ENCODE assay signal across 8 cellular contexts in the genomic region with DNA sequence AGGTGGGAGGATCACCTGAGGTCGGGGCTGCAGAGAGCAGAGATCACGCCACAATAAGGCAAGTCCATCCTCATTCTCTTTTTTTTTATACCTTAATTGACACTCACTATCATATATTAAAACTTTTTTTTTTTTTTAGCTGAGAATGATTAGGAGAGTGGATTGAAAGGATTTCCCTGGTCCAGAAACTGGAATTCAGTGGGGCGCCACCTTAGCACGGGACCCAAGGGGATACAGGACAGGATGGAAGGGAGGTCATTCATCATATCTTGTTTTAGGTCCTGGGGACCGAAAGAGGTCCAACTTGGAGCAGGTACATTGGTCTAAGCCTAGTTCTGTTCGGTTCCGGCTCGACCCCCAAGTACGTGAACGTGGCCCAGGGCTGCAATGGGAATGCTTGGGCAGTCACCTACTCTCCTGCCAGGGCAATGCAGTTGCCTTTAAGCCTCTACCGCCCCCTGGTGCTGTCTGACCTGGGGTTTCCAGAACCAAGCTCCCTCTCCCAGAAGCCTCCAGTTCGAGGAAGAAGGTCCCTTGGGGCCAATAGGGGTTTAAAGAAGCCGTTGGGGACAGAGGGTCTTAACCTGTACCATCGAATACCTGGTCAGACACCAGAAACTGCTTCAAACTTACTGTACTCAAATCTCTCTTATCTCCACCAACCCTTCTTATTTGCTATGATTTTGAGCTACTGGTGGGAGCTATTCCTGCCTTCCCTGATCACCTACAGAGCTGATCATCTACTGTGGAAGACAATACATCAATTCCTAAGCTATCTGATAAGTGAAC. TPM values are rescaled to one million over a fixed set of nuclear protein-coding genes. Genes with fewer than 3 reads are reported as not detected.
A peak's percentile ranks its signal among the peaks of the same experiment; 100 is the strongest.
DNase-seq lines count a peak whose midpoint lies in the region; ATAC-seq and TF ChIP-seq lines count a peak whose summit lies in the region.

No MANE protein-coding gene starts in this region.

- H3K9me3 Mint-ChIP-seq in HFFc6, result peaks cover 8% of the 10 kb centered on the region
- peaks cover 2% of the 10 kb centered on the region for H3K9me3 Mint-ChIP-seq in activated naive CD8-positive, alpha-beta T cell treated with anti-CD3 and anti-CD28 coated beads, Interleukin-2, amount 10 ng/mL, durations not matched to agents 7 days and 5 days

- DNase-seq in HFFc6 (peak; percentile 66), hepatic stellate cell (ENCODE audit: low spot score) (peak; percentile 79)
- DNase-seq in activated naive CD8-positive, alpha-beta T cell treated with anti-CD3 and anti-CD28 coated beads, Interleukin-2, amount 10 ng/mL, durations not matched to agents 7 days and 5 days, result peak; percentile 67
- DNase-seq in stimulated activated CD4-positive, alpha-beta T cell treated with anti-CD3 and anti-CD28 coated beads, Interleukin-4, amount 100 ng/mL, for 24 hours, result peak; percentile 63

- no peak overlapping the region for H3K27ac Mint-ChIP-seq in HFFc6
- no peak overlapping the region for H3K27ac Mint-ChIP-seq in activated naive CD8-positive, alpha-beta T cell treated with anti-CD3 and anti-CD28 coated beads, Interleukin-2, amount 10 ng/mL, durations not matched to agents 7 days and 5 days

- no peak overlapping the region for H3K27ac ChIP-seq in C4-2B

- no peaks in the 10 kb centered on the region; the same call in none of the 2 replicates for H3K27me3 Mint-ChIP-seq in HFFc6 (ENCODE audit: insufficient read depth)
- H3K27me3 Mint-ChIP-seq in activated naive CD8-positive, alpha-beta T cell treated with anti-CD3 and anti-CD28 coated beads, Interleukin-2, amount 10 ng/mL, durations not matched to agents 7 days and 5 days, result peaks cover 17% of the 10 kb centered on the region

- peaks cover 2% of the 10 kb centered on the region for H3K4me1 Mint-ChIP-seq in HFFc6 (ENCODE audit: low read depth)
- no peaks in the 10 kb centered on the region for H3K4me1 Mint-ChIP-seq in activated naive CD8-positive, alpha-beta T cell treated with anti-CD3 and anti-CD28 coated beads, Interleukin-2, amount 10 ng/mL, durations not matched to agents 7 days and 5 days

- no peak overlapping the region for H3K4me3 Mint-ChIP-seq in HFFc6
- H3K4me3 Mint-ChIP-seq in activated naive CD8-positive, alpha-beta T cell treated with anti-CD3 and anti-CD28 coated beads, Interleukin-2, amount 10 ng/mL, durations not matched to agents 7 days and 5 days, result no peak overlapping the region

- H3K36me3 Mint-ChIP-seq in HFFc6 (ENCODE audit: low read depth), result no peaks in the 10 kb centered on the region
- no peaks in the 10 kb centered on the region for H3K36me3 Mint-ChIP-seq in activated naive CD8-positive, alpha-beta T cell treated with anti-CD3 and anti-CD28 coated beads, Interleukin-2, amount 10 ng/mL, durations not matched to agents 7 days and 5 days

- POLR2A ChIA-PET in activated naive CD8-positive, alpha-beta T cell treated with anti-CD3 and anti-CD28 coated beads, Interleukin-2, amount 10 ng/mL, durations not matched to agents 7 days and 5 days (lab: Charles Lee), result interaction anchor here (1.9 kb wide), 1 partner anchor 19 kb away, joined by 6 read pairs; a partner anchor contains a TSS

- 0 out of 2 replicates have a peak, but pooled peaks have one; percentile 14 for TF ChIP-seq POLR2A in Raji (IDR thresholded peaks at IDR 0.05; ENCODE audit: insufficient read depth, low read depth, low read length)

- TF ChIP-seq CTCF in C4-2B (conservative IDR thresholded peaks at IDR 0.05), result peak; percentile 50
- TF ChIP-seq CTCF in HFFc6 (IDR thresholded peaks at IDR 0.05), result peak; percentile 81

- peak; percentile 70 for ATAC-seq in activated naive CD8-positive, alpha-beta T cell treated with anti-CD3 and anti-CD28 coated beads, Interleukin-2, amount 10 ng/mL, durations not matched to agents 7 days and 5 days (ENCODE audit: low read depth)
- ATAC-seq in GM21360 (IDR thresholded peaks at IDR 0.05; ENCODE audit: unreplicated experiment), result no peak
- ATAC-seq in GM19351 (IDR thresholded peaks at IDR 0.05; ENCODE audit: unreplicated experiment), result no peak

RNA-seq across cellular contexts. Expression of a gene that starts 19.9 kb away (rescaled TPM):
- 10 to 100 TPM; 23.4 to 30.0 (median 27.1) TPM for total RNA-seq in HFFc6 (2021; fragmentation: NEBNext Ultra II Directional; extraction: Animal tissue kit (Norgen Biotek cat#: 25700))
- total RNA-seq in activated naive CD8-positive, alpha-beta T cell treated with anti-CD3 and anti-CD28 coated beads, Interleukin-2, amount 10 ng/mL, durations not matched to agents 7 days and 5 days, result 10 to 100 TPM; 56.8 to 57.6 TPM

RNA-seq across cellular contexts. Expression of a gene that starts 34.2 kb away (rescaled TPM):
- 100 to 1,000 TPM in 1 of 6 experiments, 10 to 100 TPM in 5; 76.4 to 103 (median 92.8) TPM for total RNA-seq in HFFc6 (2021; fragmentation: NEBNext Ultra II Directional; extraction: Animal tissue kit (Norgen Biotek cat#: 25700))
- under 1 TPM; 0.36 to 0.45 TPM for total RNA-seq in activated naive CD8-positive, alpha-beta T cell treated with anti-CD3 and anti-CD28 coated beads, Interleukin-2, amount 10 ng/mL, durations not matched to agents 7 days and 5 days

Comparison
In these comparisons a context has a peak if more than half of its experiments do, and no peak if none do; other contexts are left out.
1. RNA of a gene that starts 34.2 kb away (total RNA-seq): 76.4 to 103 TPM in HFFc6; 0.36 to 0.45 TPM in activated naive CD8-positive, alpha-beta T cell treated with anti-CD3 and anti-CD28 coated beads, Interleukin-2, amount 10 ng/mL, durations not matched to agents 7 days and 5 days; every median in the first group is over 10 times any median in the second.
2. Peak in every context shown above with its lines, with median percentiles within 50 percentile points of each other: DNase-seq.